1 cellular context compared by ENCODE assay signal in the genomic region with DNA sequence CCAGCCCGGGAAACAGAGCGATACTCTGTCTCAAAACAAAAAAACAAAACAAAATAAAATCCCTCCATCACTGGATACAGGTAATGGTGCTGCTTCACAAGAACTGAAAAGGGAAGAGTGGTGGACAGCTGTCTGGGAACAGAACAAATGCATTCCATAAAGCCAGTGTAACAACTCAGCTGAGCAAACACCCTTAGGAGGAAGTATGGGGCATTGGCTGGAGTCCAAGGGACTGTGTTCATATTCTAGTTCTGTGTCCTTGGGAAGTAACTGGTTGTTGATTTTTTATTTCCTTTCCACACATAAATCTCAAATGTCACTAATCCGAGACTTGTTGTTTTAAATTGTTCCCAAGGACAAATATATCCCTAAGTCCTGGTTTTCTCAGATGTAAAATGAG.
TF ChIP-seq lines count a peak whose summit lies in the region.

No MANE protein-coding gene starts in this region.

TF ChIP-seq in WTC11, 78 proteins besides CTCF, POLR2A, EP300 and RAD21 (continued from another document):
- TF ChIP-seq, protein P1, sequence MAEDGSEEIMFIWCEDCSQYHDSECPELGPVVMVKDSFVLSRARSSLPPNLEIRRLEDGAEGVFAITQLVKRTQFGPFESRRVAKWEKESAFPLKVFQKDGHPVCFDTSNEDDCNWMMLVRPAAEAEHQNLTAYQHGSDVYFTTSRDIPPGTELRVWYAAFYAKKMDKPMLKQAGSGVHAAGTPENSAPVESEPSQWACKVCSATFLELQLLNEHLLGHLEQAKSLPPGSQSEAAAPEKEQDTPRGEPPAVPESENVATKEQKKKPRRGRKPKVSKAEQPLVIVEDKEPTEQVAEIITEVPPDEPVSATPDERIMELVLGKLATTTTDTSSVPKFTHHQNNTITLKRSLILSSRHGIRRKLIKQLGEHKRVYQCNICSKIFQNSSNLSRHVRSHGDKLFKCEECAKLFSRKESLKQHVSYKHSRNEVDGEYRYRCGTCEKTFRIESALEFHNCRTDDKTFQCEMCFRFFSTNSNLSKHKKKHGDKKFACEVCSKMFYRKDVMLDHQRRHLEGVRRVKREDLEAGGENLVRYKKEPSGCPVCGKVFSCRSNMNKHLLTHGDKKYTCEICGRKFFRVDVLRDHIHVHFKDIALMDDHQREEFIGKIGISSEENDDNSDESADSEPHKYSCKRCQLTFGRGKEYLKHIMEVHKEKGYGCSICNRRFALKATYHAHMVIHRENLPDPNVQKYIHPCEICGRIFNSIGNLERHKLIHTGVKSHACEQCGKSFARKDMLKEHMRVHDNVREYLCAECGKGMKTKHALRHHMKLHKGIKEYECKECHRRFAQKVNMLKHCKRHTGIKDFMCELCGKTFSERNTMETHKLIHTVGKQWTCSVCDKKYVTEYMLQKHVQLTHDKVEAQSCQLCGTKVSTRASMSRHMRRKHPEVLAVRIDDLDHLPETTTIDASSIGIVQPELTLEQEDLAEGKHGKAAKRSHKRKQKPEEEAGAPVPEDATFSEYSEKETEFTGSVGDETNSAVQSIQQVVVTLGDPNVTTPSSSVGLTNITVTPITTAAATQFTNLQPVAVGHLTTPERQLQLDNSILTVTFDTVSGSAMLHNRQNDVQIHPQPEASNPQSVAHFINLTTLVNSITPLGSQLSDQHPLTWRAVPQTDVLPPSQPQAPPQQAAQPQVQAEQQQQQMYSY (CRISPR knock-in tag; IDR thresholded peaks at IDR 0.05), result no peak
- TF ChIP-seq FOXK1 (CRISPR knock-in tag; IDR thresholded peaks at IDR 0.05) (no peak), ZBTB21 (CRISPR knock-in tag; IDR thresholded peaks at IDR 0.05; ENCODE audit: borderline replicate concordance) (no peak), TEAD4 (CRISPR knock-in tag; IDR thresholded peaks at IDR 0.05) (no peak), SMAD4 (CRISPR knock-in tag; IDR thresholded peaks at IDR 0.05) (no peak), ZNF671 (CRISPR knock-in tag; IDR thresholded peaks at IDR 0.05) (no peak), NR1H2 (CRISPR knock-in tag; IDR thresholded peaks at IDR 0.05) (no peak), CBFB (CRISPR knock-in tag; IDR thresholded peaks at IDR 0.05; ENCODE audit: low read depth) (no peak), AFF4 (CRISPR knock-in tag; IDR thresholded peaks at IDR 0.05; ENCODE audit: borderline replicate concordance) (no peak)
